12 cellular contexts compared by ENCODE assay signal in the genomic region with DNA sequence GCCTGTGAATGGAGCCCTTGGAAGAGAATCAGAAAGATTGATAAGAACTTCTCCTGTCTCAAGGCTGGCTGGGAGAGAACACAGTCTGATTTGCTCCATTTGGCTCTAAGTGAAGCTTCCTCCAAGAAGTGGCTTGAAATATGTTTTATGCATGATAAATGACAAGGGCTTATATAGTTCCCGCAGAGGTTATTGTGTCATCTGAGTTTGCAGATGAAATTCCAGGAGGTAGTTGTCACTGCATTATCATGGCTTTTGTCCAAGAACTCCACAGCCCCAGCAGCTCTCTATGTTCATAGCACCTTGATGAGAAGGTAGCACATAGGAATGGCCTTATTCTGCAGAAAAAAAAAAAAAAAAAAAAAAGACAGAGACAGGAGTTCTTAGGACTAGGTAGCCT.
A peak's percentile ranks its signal among the peaks of the same experiment; 100 is the strongest.
DNase-seq lines count a peak whose midpoint lies in the region; FAIRE-seq and TF ChIP-seq lines count a peak whose summit lies in the region.
"Had no signal": no experiment of that assay in that cellular context is flagged by ENCODE, and none has a peak within 500 bp of the region (broad histone marks: within the 10 kb centered on the region; RNA-seq: fewer than 3 reads in every experiment).

No MANE protein-coding gene starts in this region.

- no peak for FAIRE-seq in GM19239 (lab: Jason Lieb, UNC)
- FAIRE-seq: endothelial cell of umbilical vein had no signal

- H3K4me3 Mint-ChIP-seq in nephron progenitor cell, result no peak overlapping the region
- H3K4me3 Mint-ChIP-seq: activated CD4-positive, alpha-beta memory T cell treated with anti-CD3 and anti-CD28 coated beads, Interleukin-2, amount 10 ng/mL, durations not matched to agents 7 days and 5 days had no signal

- H3K27ac Mint-ChIP-seq in nephron progenitor cell, result peak overlapping the region; percentile 24
- H3K27ac Mint-ChIP-seq: activated CD4-positive, alpha-beta memory T cell treated with anti-CD3 and anti-CD28 coated beads, Interleukin-2, amount 10 ng/mL, durations not matched to agents 7 days and 5 days had no signal

- no peaks in the 10 kb centered on the region for H3K27me3 Mint-ChIP-seq in nephron progenitor cell (ENCODE audit: low read depth, poor library complexity)

- H3K4me1 Mint-ChIP-seq in nephron progenitor cell, result peaks cover 84% of the 10 kb centered on the region

- H3K27ac ChIP-seq in epithelial cell of prostate (no peak overlapping the region), substantia nigra (ENCODE audit: low read depth, low read length, poor library complexity, severe bottlenecking) (no peak overlapping the region)

- H3K36me3 Mint-ChIP-seq in nephron progenitor cell (ENCODE audit: low read depth), result no peaks in the 10 kb centered on the region

- H3K9me3 Mint-ChIP-seq in nephron progenitor cell, result no peaks in the 10 kb centered on the region
- H3K9me3 Mint-ChIP-seq: activated CD4-positive, alpha-beta memory T cell treated with anti-CD3 and anti-CD28 coated beads, Interleukin-2, amount 10 ng/mL, durations not matched to agents 7 days and 5 days had no signal

- no peak for TF ChIP-seq CTCF in nephron progenitor cell (IDR thresholded peaks at IDR 0.05)

- DNase-seq in Daoy (ENCODE audit: low read depth) (peak; percentile 88), NCI-H69 (lab: John Stamatoyannopoulos, UW) (peak; percentile 40), epithelial cell of prostate (ENCODE audit: low read depth, low spot score) (peak; percentile 46), nephron progenitor cell (no peak), GM19239 (ENCODE audit: insufficient read length, low spot score) (no peak), HUDEP-2 (lab: John Stamatoyannopoulos, UW; ENCODE audit: unreplicated experiment in 76 of 76) (no peak), substantia nigra (lab: John Stamatoyannopoulos, UW) (no peak), medulla oblongata (ENCODE audit: extremely low spot score) (no peak)
- DNase-seq: activated CD4-positive, alpha-beta memory T cell treated with anti-CD3 and anti-CD28 coated beads, Interleukin-2, amount 10 ng/mL, durations not matched to agents 7 days and 5 days; MG63; retina had no signal

Comparison
In these comparisons a context has a peak if more than half of its experiments do, and no peak if none do; other contexts are left out.
1. DNase-seq: peak in Daoy (single experiment), NCI-H69 (single experiment) and epithelial cell of prostate (single experiment); none in nephron progenitor cell (single experiment), GM19239 (single experiment), HUDEP-2 (0 of 76), substantia nigra (0 of 49) and medulla oblongata (single experiment).